In genomic region chr17:37609170-37610040, GRCh38 we compare ENCODE assay signal across 8 cellular contexts. TPM values are rescaled to one million over a fixed set of nuclear protein-coding genes. Genes with fewer than 3 reads are reported as not detected.
DNase-seq lines count a peak whose midpoint lies in the region; ATAC-seq and TF ChIP-seq lines count a peak whose summit lies in the region.

Gene SYNRG, minus strand, starts transcription at chr17:37609418. Its CDS starts 63 bp downstream, at chr17:37609355.

- peak within 1 kb of the TSS; percentile 95 for H4K91ac ChIP-seq in trophoblast cell (ENCODE audit: low read depth, low read length)

- peaks cover 40% of the 10 kb centered on the region for H3K79me2 ChIP-seq in SU-DHL-6 (ENCODE audit: insufficient read depth, low read length)
- H3K79me2 ChIP-seq in trophoblast cell (ENCODE audit: control insufficient read depth, insufficient read depth, low read length, poor library complexity): peaks cover 4% of the 10 kb centered on the region

- peak within 1 kb of the TSS; percentile 95 for H3K14ac ChIP-seq in trophoblast cell (ENCODE audit: low read length)

- H2BK12ac ChIP-seq in trophoblast cell (ENCODE audit: low read length): no peak within 1 kb of the TSS

- H3K36me3 ChIP-seq in SU-DHL-6 (ENCODE audit: low read length) (peaks cover 17% of the 10 kb centered on the region; the same call in 1 of the 2 replicates), cardiac muscle cell (peaks cover 20% of the 10 kb centered on the region), trophoblast cell (ENCODE audit: control insufficient read depth in 1 of 2, insufficient read depth in 2 of 2, low read length in 2 of 2) (peaks cover 1 to 4% of the 10 kb centered on the region in 2 experiments), transverse colon (peaks cover 0 to 16% (median 6%) of the 10 kb centered on the region in 4 donors)

- H2BK120ac ChIP-seq in trophoblast cell (ENCODE audit: insufficient read depth, low read length, poor library complexity): peak within 1 kb of the TSS; percentile 86

- peak within 1 kb of the TSS; percentile 95 for H2BK5ac ChIP-seq in trophoblast cell (ENCODE audit: low read depth, low read length, poor library complexity)

- ATAC-seq in HG02759 (IDR thresholded peaks at IDR 0.05; ENCODE audit: unreplicated experiment): peak; percentile 93

- no CpG with 5 or more reads among the region's 60 CpGs for WGBS in trophoblast cell (ENCODE audit: extremely low coverage, insufficient coverage, insufficient read length)
- 2 to 10% methylated on average over 3 to 23 of the region's 60 CpGs for WGBS in transverse colon (ENCODE audit: low coverage in 1 of 2), 2 donors

- H4K12ac ChIP-seq in trophoblast cell (ENCODE audit: low read depth, low read length): peak within 1 kb of the TSS; percentile 93

- in situ Hi-C loops in transverse colon (cut with MboI; ENCODE audit: low pct_ligation_motif_present in 1 of 4, low pct_unique_long_range_greater_than_20kb in 1 of 4, low sequenced_read_pairs in 3 of 4): no loop called here

- H3K9ac ChIP-seq in SU-DHL-6 (ENCODE audit: low read length): peak within 1 kb of the TSS; percentile 98
- peak within 1 kb of the TSS; percentile 91 for H3K9ac ChIP-seq in trophoblast cell (ENCODE audit: low read length)

- H3K23ac ChIP-seq in trophoblast cell (ENCODE audit: low read length): no peak within 1 kb of the TSS

- H3K4me1 ChIP-seq in cardiac muscle cell (ENCODE audit: low read depth): peaks cover 12% of the 10 kb centered on the region
- H3K4me1 ChIP-seq in trophoblast cell (ENCODE audit: control insufficient read depth in 1 of 2, insufficient read depth in 2 of 2, low read length in 2 of 2): no peaks in the 10 kb centered on the region
- peaks cover 0 to 33% (median 16%) of the 10 kb centered on the region in 4 donors for H3K4me1 ChIP-seq in transverse colon

- H2AK5ac ChIP-seq in trophoblast cell (ENCODE audit: low read length): no peak within 1 kb of the TSS

- H3K27me3 ChIP-seq in SU-DHL-6 (ENCODE audit: low read length): no peaks in the 10 kb centered on the region
- no peaks in the 10 kb centered on the region for H3K27me3 ChIP-seq in cardiac muscle cell
- no peaks in the 10 kb centered on the region for H3K27me3 ChIP-seq in trophoblast cell (ENCODE audit: insufficient read depth, low read length)
- no peaks in the 10 kb centered on the region for H3K27me3 ChIP-seq in transverse colon

- peaks cover 4% of the 10 kb centered on the region for H3K79me1 ChIP-seq in trophoblast cell (ENCODE audit: low read length)

- no peaks in the 10 kb centered on the region for H3K9me3 ChIP-seq in SU-DHL-6 (ENCODE audit: insufficient read depth, low read length)
- H3K9me3 ChIP-seq in cardiac muscle cell (ENCODE audit: low read depth): no peaks in the 10 kb centered on the region
- H3K9me3 ChIP-seq in trophoblast cell (ENCODE audit: insufficient read depth, low read depth, low read length): no peaks in the 10 kb centered on the region
- no peaks in the 10 kb centered on the region for H3K9me3 ChIP-seq in transverse colon

- H4K8ac ChIP-seq in trophoblast cell (ENCODE audit: low read depth, low read length): peak within 1 kb of the TSS; percentile 93

- peak within 1 kb of the TSS; percentile 90 for H3K18ac ChIP-seq in trophoblast cell (ENCODE audit: low read length)

- H3K27ac ChIP-seq in SU-DHL-6 (ENCODE audit: low read depth, low read length): peak within 1 kb of the TSS; percentile 96
- peak within 1 kb of the TSS; percentile 92 for H3K27ac ChIP-seq in cardiac muscle cell
- peak within 1 kb of the TSS; percentile 89 for H3K27ac ChIP-seq in trophoblast cell (ENCODE audit: low read depth, low read length)
- peak within 1 kb of the TSS; percentile 94 to 98 (median 96) for H3K27ac ChIP-seq in transverse colon

- DNase-seq in NCI-H128 (lab: John Stamatoyannopoulos, UW; ENCODE audit: unreplicated experiment): peak; percentile 79
- peak; percentile 91 for DNase-seq in activated naive CD8-positive, alpha-beta T cell treated with anti-CD3 and anti-CD28 coated beads, Interleukin-2, amount 50 U/mL, for 16 hours (ENCODE audit: low read depth, low spot score)
- peak; percentile 97 to 98 for DNase-seq in cardiac muscle cell (ENCODE audit: low read depth in 1 of 2, low spot score in 1 of 2)
- DNase-seq in trophoblast cell: peak; percentile 93 to 95
- DNase-seq in transverse colon: peak; percentile 95

- TF ChIP-seq CTCF in GM12872 (IDR thresholded peaks at IDR 0.05; ENCODE audit: insufficient read depth, low read depth, low read length): peak; percentile 46
- TF ChIP-seq CTCF in SU-DHL-6 (IDR thresholded peaks at IDR 0.05; ENCODE audit: insufficient read depth, low read length, poor library complexity, severe bottlenecking): no peak
- TF ChIP-seq CTCF in cardiac muscle cell (IDR thresholded peaks at IDR 0.05; ENCODE audit: low read depth, low read length): peak; percentile 43
- TF ChIP-seq CTCF in transverse colon (IDR thresholded peaks at IDR 0.05): peak; percentile 18 to 34 (median 25)

- H3K4ac ChIP-seq in trophoblast cell (ENCODE audit: low read depth, low read length): peak within 1 kb of the TSS; percentile 27

- TF ChIP-seq EP300 in transverse colon (IDR thresholded peaks at IDR 0.05; ENCODE audit: low read depth): no peak

- H4K20me1 ChIP-seq in SU-DHL-6 (ENCODE audit: low read depth, low read length): no peaks in the 10 kb centered on the region

- peak within 1 kb of the TSS; percentile 73 for H3K4me3 ChIP-seq in SU-DHL-6 (ENCODE audit: insufficient read depth, low read length, poor library complexity, severe bottlenecking)
- H3K4me3 ChIP-seq in cardiac muscle cell: peak within 1 kb of the TSS; percentile 78
- peak within 1 kb of the TSS; percentile 77 for H3K4me3 ChIP-seq in trophoblast cell (ENCODE audit: low read depth, low read length)
- H3K4me3 ChIP-seq in transverse colon: peak within 1 kb of the TSS; percentile 88 to 100 (median 98)

- peak; percentile 86 for TF ChIP-seq POLR2A in transverse colon (IDR thresholded peaks at IDR 0.05)

- H2AFZ ChIP-seq in SU-DHL-6 (ENCODE audit: low read depth, low read length, severe bottlenecking): peak within 1 kb of the TSS; percentile 75
- peak within 1 kb of the TSS; percentile 92 for H2AFZ ChIP-seq in trophoblast cell (ENCODE audit: insufficient read depth, low read length, poor library complexity)

- H3F3A ChIP-seq in SU-DHL-6 (ENCODE audit: insufficient read depth): peaks cover 47% of the 10 kb centered on the region

- H3K9me2 ChIP-seq in SU-DHL-6 (replicated peaks; ENCODE audit: insufficient read depth, low read length): no peaks in the 10 kb centered on the region

- H3K4me2 ChIP-seq in SU-DHL-6 (ENCODE audit: low read depth, low read length, poor library complexity, severe bottlenecking): peak within 1 kb of the TSS; percentile 94
- H3K4me2 ChIP-seq in trophoblast cell (ENCODE audit: low read length): peak within 1 kb of the TSS; percentile 82

- intact Hi-C loops in transverse colon (cut with DNase I; ENCODE audit: low total_unique reads): no loop called here

RNA-seq across cellular contexts. Expression of gene SYNRG, which starts in this region (rescaled TPM):
- total RNA-seq in cardiac muscle cell: 9.5 and 13.7 TPM in 2 replicates
- 26.1 and 31.9 TPM in 2 replicates for polyA plus RNA-seq in cardiac muscle cell
- polyA plus RNA-seq in trophoblast cell (2013): 20.0 and 20.7 TPM in 2 replicates
- total RNA-seq in transverse colon: 100 to 1,000 TPM in 1 of 4 donors, 10 to 100 TPM in 3; 30.2 to 151 (median 56.7) TPM

Comparison
In these comparisons a context has a peak if more than half of its experiments do, and no peak if none do; other contexts are left out.
1. Peak in every context shown above with its lines: DNase-seq, ATAC-seq, H3K4me3 ChIP-seq and H3K27ac ChIP-seq.